Comparison of ENCODE assay signal across 33 cellular contexts in the genomic region with DNA sequence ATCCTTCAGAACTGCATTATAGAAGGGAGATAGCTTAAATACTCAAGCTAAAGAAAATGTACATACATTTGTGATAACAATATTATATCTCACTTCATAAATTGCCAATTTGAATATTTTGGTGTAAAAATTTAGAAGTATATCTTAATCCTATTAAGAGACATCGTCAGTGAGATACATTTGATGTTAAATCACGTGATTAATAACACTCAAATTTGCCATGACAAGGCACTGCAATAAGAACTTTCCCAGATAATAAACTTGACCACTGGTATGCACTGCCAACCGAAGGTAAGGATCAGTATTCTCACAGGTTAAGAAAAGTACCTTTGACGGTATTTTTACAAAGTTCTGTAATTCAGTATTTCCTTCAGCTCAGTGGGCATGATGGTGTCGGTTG.
DNase-seq lines count a peak whose midpoint lies in the region; ATAC-seq, FAIRE-seq and TF ChIP-seq lines count a peak whose summit lies in the region.
"Had no signal": no experiment of that assay in that cellular context is flagged by ENCODE, and none has a peak within 500 bp of the region (broad histone marks: within the 10 kb centered on the region; RNA-seq: fewer than 3 reads in every experiment).

No MANE protein-coding gene starts in this region.

- no peak for FAIRE-seq in HepG2 (lab: Jason Lieb, UNC)
- FAIRE-seq in K562 (lab: Jason Lieb, UNC), result no peak
- FAIRE-seq: A204.1, A549, D721Med had no signal

- TF ChIP-seq CTCF in HepG2 (CRISPR knock-in tag; IDR thresholded peaks at IDR 0.05) (no peak), right lobe of liver (IDR thresholded peaks at IDR 0.05) (no peak), K562 (IDR thresholded peaks at IDR 0.05 in 2 of 3, conservative IDR thresholded peaks at IDR 0.05 in 1 of 3; ENCODE audit: insufficient read depth in 2 of 3, low read depth in 1 of 3, low read length in 3 of 3) (no peak)

- in situ Hi-C loops in HepG2 (cut with HindIII; ENCODE audit: extremely low pct_ligation_motif_present, low pct_unique_long_range_greater_than_20kb), result no loop called here
- in situ Hi-C loops in K562 (cut with MboI), result no loop called here

- TF ChIP-seq EP300 in HepG2 (IDR thresholded peaks at IDR 0.05; ENCODE audit: low read depth in 2 of 2, low read length in 2 of 2) (no peak), HepG2 (CRISPR knock-in tag; IDR thresholded peaks at IDR 0.05; ENCODE audit: borderline replicate concordance) (no peak), K562 (IDR thresholded peaks at IDR 0.05; ENCODE audit: low read length) (no peak)

- TF ChIP-seq RAD21 in HepG2 (CRISPR knock-in tag; IDR thresholded peaks at IDR 0.05), result no peak
- TF ChIP-seq RAD21 in K562 (CRISPR knock-in tag; conservative IDR thresholded peaks at IDR 0.05 in 1 of 2, IDR thresholded peaks at IDR 0.05 in 1 of 2), result no peak

- POLR2A ChIA-PET in HepG2 (lab: Yijun Ruan, JAX), result no interaction called here
- POLR2A ChIA-PET in K562 (lab: Yijun Ruan, JAX), result interaction anchor here (0.5 kb wide), 1 partner anchor 585 kb away, joined by 3 read pairs; no protein-coding TSS in a partner anchor

- H3K27ac ChIP-seq in HepG2 (ENCODE audit: extremely low read length, insufficient read depth, low read length) (no peak overlapping the region), right lobe of liver (no peak overlapping the region), K562 (ENCODE audit: extremely low read depth, low read depth, low read length) (no peak overlapping the region)
- H3K27ac ChIP-seq: 22Rv1; A549; BLaER1; BLaER1 treated with 17β-estradiol and CSF1 and Interleukin-3, amounts not matched to agents 10 nM and 100 nM; C4-2B had no signal

- H3K27me3 Mint-ChIP-seq in effector memory CD8-positive, alpha-beta T cell, result no peaks in the 10 kb centered on the region
- H3K27me3 Mint-ChIP-seq: B cell; CD4-positive, alpha-beta memory T cell; CD4-positive, alpha-beta T cell; CD4-positive, CD25-positive, alpha-beta regulatory T cell; CD8-positive, alpha-beta memory T cell had no signal

- H3K4me3 ChIP-seq in HepG2 (replicated peaks in 1 of 3; ENCODE audit: insufficient read depth in 1 of 3, low read depth in 2 of 3, low read length in 3 of 3) (no peak overlapping the region), right lobe of liver (no peak overlapping the region), K562 (no peak overlapping the region)
- H3K4me3 ChIP-seq: A549; BLaER1; BLaER1 treated with 17β-estradiol and CSF1 and Interleukin-3, amounts not matched to agents 10 nM and 100 nM had no signal

- peaks cover 9 to 31% of the 10 kb centered on the region in 2 donors for H3K9me3 Mint-ChIP-seq in effector memory CD8-positive, alpha-beta T cell

- H3K4me1 ChIP-seq in HepG2 (ENCODE audit: insufficient read depth, low read length) (no peaks in the 10 kb centered on the region), right lobe of liver (no peaks in the 10 kb centered on the region), K562 (replicated peaks in 1 of 2; ENCODE audit: control insufficient read depth in 2 of 2, insufficient read depth in 2 of 2, low read length in 2 of 2) (no peaks in the 10 kb centered on the region)
- H3K4me1 ChIP-seq: A549, BE2C, Caco-2 had no signal

- H3K27me3 ChIP-seq in HepG2 (ENCODE audit: control insufficient read depth in 1 of 2, insufficient read depth in 2 of 2, low read length in 2 of 2) (peaks cover 0 to 10% of the 10 kb centered on the region in 2 experiments; a peak in 1 of 5 replicates), right lobe of liver (no peaks in the 10 kb centered on the region), K562 (ENCODE audit: control insufficient read depth in 2 of 2, insufficient read depth in 2 of 2, low read length in 2 of 2) (no peaks in the 10 kb centered on the region)
- H3K27me3 ChIP-seq: BE2C; BLaER1; BLaER1 treated with 17β-estradiol and CSF1 and Interleukin-3, amounts not matched to agents 10 nM and 100 nM had no signal

- H3K4me1 Mint-ChIP-seq in effector memory CD8-positive, alpha-beta T cell (ENCODE audit: low read depth in 2 of 2), result no peaks in the 10 kb centered on the region
- H3K4me1 Mint-ChIP-seq: B cell; CD14-positive monocyte; CD4-positive, alpha-beta memory T cell; CD4-positive, CD25-positive, alpha-beta regulatory T cell; CD8-positive, alpha-beta memory T cell had no signal

- no peak for DNase-seq in HepG2 (ENCODE audit: low spot score)
- DNase-seq in right lobe of liver, result no peak
- DNase-seq in K562 (ENCODE audit: extremely low read depth in 1 of 4, low spot score in 3 of 4), result no peak
- no peak for DNase-seq in effector memory CD8-positive, alpha-beta T cell
- DNase-seq: 8988T; ACHN; AML-193; BE2C; C1 segment of cervical spinal cord; Caco-2; Calu3; CD4-positive, alpha-beta memory T cell; CD4-positive, alpha-beta T cell; CD4-positive, CD25-positive, alpha-beta regulatory T cell; CD8-positive, alpha-beta memory T cell; CD8-positive, alpha-beta T cell; COR-L47; DMS 273 treated with DMSO at 0.1 percent for 48 hours; DMS153; DMS53; DMS79; DMS79 treated with DMSO at 0.1 percent for 48 hours; DND-41; EL had no signal

- WGBS in HepG2 (ENCODE audit: low lambda C conversion rate), result under 1% methylated on average over 5 of the region's 5 CpGs
- WGBS in right lobe of liver (ENCODE audit: insufficient coverage, low coverage, low lambda C conversion rate, missing lambda C conversion rate), result 57% methylated on average over 5 of the region's 5 CpGs
- 1% methylated on average over 5 of the region's 5 CpGs for WGBS in K562 (ENCODE audit: insufficient coverage, low coverage, missing lambda C conversion rate)

- H3K79me2 ChIP-seq in HepG2 (ENCODE audit: insufficient read depth, low read length) (no peaks in the 10 kb centered on the region), K562 (ENCODE audit: control insufficient read depth, insufficient read depth, low read length) (no peaks in the 10 kb centered on the region)

- no peak overlapping the region for H3K9ac ChIP-seq in HepG2 (ENCODE audit: insufficient read depth, low read depth, low read length)
- H3K9ac ChIP-seq in K562 (ENCODE audit: insufficient read depth in 1 of 2, low read depth in 2 of 2, low read length in 2 of 2), result no peak overlapping the region
- H3K9ac ChIP-seq: BLaER1; BLaER1 treated with 17β-estradiol and CSF1 and Interleukin-3, amounts not matched to agents 10 nM and 100 nM had no signal

- H3K9me3 ChIP-seq in HepG2 (ENCODE audit: low read length) (no peaks in the 10 kb centered on the region), right lobe of liver (no peaks in the 10 kb centered on the region), K562 (replicated peaks; ENCODE audit: control insufficient read depth, insufficient read depth, low read depth, low read length) (no peaks in the 10 kb centered on the region)
- H3K9me3 ChIP-seq: A549; BE2C; BLaER1; BLaER1 treated with 17β-estradiol and CSF1 and Interleukin-3, amounts not matched to agents 10 nM and 100 nM; Caco-2 had no signal

- TF ChIP-seq POLR2A in HepG2 (IDR thresholded peaks at IDR 0.05; ENCODE audit: insufficient read depth in 1 of 2, low read depth in 2 of 2, low read length in 2 of 2), result no peak
- TF ChIP-seq POLR2A in right lobe of liver (IDR thresholded peaks at IDR 0.05), result no peak
- no peak for TF ChIP-seq POLR2A in K562 (conservative IDR thresholded peaks at IDR 0.05)

- no peak for ATAC-seq in HepG2
- ATAC-seq in right lobe of liver, result no peak
- ATAC-seq in K562, result no peak
- no peak for ATAC-seq in effector memory CD8-positive, alpha-beta T cell (replicated peaks)
- ATAC-seq: A549; CD8-positive, alpha-beta T cell had no signal

- CTCF ChIA-PET in HepG2 (lab: Yijun Ruan, JAX; ENCODE audit: low intra/inter-chr PET ratio, low total read pairs), result no interaction called here
- CTCF ChIA-PET in K562 (lab: Yijun Ruan, JAX; ENCODE audit: low intra/inter-chr PET ratio), result no interaction called here

- BruUV-seq in HepG2 (replicated peaks; lab: Mats Ljungman, UMichigan) (no TSS peak), K562 (replicated peaks; lab: Mats Ljungman, UMichigan) (no TSS peak)

- no peaks in the 10 kb centered on the region for H3K36me3 Mint-ChIP-seq in effector memory CD8-positive, alpha-beta T cell (ENCODE audit: insufficient read depth)
- H3K36me3 Mint-ChIP-seq: CD14-positive monocyte; CD4-positive, alpha-beta memory T cell; CD4-positive, CD25-positive, alpha-beta regulatory T cell; CD8-positive, alpha-beta memory T cell; CD8-positive, alpha-beta T cell had no signal

- H3K27ac Mint-ChIP-seq in effector memory CD8-positive, alpha-beta T cell, result no peak overlapping the region
- H3K27ac Mint-ChIP-seq: B cell; CD14-positive monocyte; CD4-positive, alpha-beta memory T cell; CD4-positive, alpha-beta T cell; CD4-positive, CD25-positive, alpha-beta regulatory T cell; CD8-positive, alpha-beta memory T cell; CD8-positive, alpha-beta T cell had no signal

- H3K9me1 ChIP-seq in K562 (ENCODE audit: control insufficient read depth, insufficient read depth, low read length), result no peaks in the 10 kb centered on the region

- H3K4me2 ChIP-seq in HepG2 (ENCODE audit: low read depth, low read length) (no peak overlapping the region), K562 (ENCODE audit: insufficient read depth, low read length) (no peak overlapping the region)
- H3K4me2 ChIP-seq: A549; BLaER1; BLaER1 treated with 17β-estradiol and CSF1 and Interleukin-3, amounts not matched to agents 10 nM and 100 nM had no signal

- intact Hi-C loops in HepG2 (cut with micrococcal nuclease; ENCODE audit: unreplicated experiment), result no loop called here
- intact Hi-C loops in right lobe of liver (cut with DNase I), result no loop called here
- intact Hi-C loops in K562 (cut with micrococcal nuclease), result no loop called here

- H4K20me1 ChIP-seq in HepG2 (ENCODE audit: insufficient read depth, low read length), result no peaks in the 10 kb centered on the region
- no peaks in the 10 kb centered on the region for H4K20me1 ChIP-seq in K562 (replicated peaks; ENCODE audit: control insufficient read depth, insufficient read depth, low read length)
- H4K20me1 ChIP-seq: BLaER1; BLaER1 treated with 17β-estradiol and CSF1 and Interleukin-3, amounts not matched to agents 10 nM and 100 nM had no signal

- no peaks in the 10 kb centered on the region for H3K36me3 ChIP-seq in HepG2 (replicated peaks in 1 of 2; ENCODE audit: control insufficient read depth in 1 of 2, insufficient read depth in 2 of 2, low read length in 2 of 2)
- no peaks in the 10 kb centered on the region for H3K36me3 ChIP-seq in right lobe of liver
- no peaks in the 10 kb centered on the region for H3K36me3 ChIP-seq in K562 (ENCODE audit: control insufficient read depth, insufficient read depth, low read length)
- H3K36me3 ChIP-seq: BE2C; BLaER1; BLaER1 treated with 17β-estradiol and CSF1 and Interleukin-3, amounts not matched to agents 10 nM and 100 nM had no signal

- H2AFZ ChIP-seq in HepG2 (ENCODE audit: low read length) (no peak overlapping the region), K562 (ENCODE audit: low read depth, low read length) (no peak overlapping the region)

- H3K4me3 Mint-ChIP-seq in effector memory CD8-positive, alpha-beta T cell, result no peak overlapping the region
- H3K4me3 Mint-ChIP-seq: B cell; CD14-positive monocyte; CD4-positive, alpha-beta memory T cell; CD4-positive, alpha-beta T cell; CD4-positive, CD25-positive, alpha-beta regulatory T cell; CD8-positive, alpha-beta memory T cell; CD8-positive, alpha-beta T cell had no signal

TF ChIP-seq in K562, 482 proteins besides CTCF, POLR2A, EP300 and RAD21 (continues in another document):
- no peak for TF ChIP-seq MAX (CRISPR knock-in tag; IDR thresholded peaks at IDR 0.05)

Comparison
In these comparisons a context has a peak if more than half of its experiments do, and no peak if none do; other contexts are left out.
1. Of the 241 proteins assayed by ChIP-seq in both HepG2 and K562: peak only in HepG2: RAD51; only in K562: TFE3; in both: none; in neither: 239.